Comparison of ENCODE assay signal across 8 cellular contexts in the genomic region with DNA sequence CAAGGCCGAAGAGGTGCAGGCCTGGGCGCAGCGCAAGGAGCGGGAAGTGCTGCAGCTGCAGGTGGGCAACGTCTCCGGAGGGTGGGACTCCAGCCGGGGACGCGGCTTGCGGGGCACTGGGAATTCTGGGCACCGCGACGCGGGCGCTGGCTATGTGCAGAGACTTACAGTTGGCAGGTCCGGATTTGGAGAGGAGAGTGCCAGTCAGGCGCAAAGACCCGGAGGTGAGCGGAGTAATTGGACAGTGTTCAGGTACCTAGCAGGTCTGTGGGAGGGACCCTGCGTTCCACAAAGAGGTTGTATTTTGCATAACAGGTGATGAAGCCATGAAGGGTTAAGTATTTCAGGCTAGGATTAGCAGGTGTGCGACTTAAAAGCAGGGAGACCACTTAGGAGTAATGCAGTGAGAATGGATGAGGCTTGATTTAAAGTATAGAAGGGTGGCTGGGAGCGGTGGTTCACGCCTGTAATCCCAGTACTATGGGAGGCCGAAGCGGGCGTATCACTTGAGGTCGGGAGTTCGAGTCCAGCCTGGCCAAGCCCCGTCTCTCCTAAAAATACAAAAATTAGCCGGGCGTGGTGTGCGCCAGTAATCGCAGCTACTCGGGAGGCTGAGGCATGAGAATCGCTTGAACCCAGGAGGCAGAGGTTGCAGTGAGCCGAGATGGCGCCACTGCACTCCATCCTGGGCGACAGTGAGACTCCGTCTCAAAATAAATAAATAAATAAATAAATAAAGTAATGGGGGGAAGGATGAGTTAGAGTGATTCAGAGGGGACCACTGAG. TPM values are rescaled to one million over a fixed set of nuclear protein-coding genes. Genes with fewer than 3 reads are reported as not detected.
A peak's percentile ranks its signal among the peaks of the same experiment; 100 is the strongest.
DNase-seq lines count a peak whose midpoint lies in the region; ATAC-seq and TF ChIP-seq lines count a peak whose summit lies in the region.

No MANE protein-coding gene starts in this region.

- peaks cover 20% of the 10 kb centered on the region for H3K4me1 ChIP-seq in KMS-11 (ENCODE audit: low read depth, poor library complexity, severe bottlenecking)
- H3K4me1 ChIP-seq in esophagus squamous epithelium, result peaks cover 6 to 39% (median 12%) of the 10 kb centered on the region in 3 donors
- peaks cover 11% of the 10 kb centered on the region for H3K4me1 ChIP-seq in osteoblast (ENCODE audit: insufficient read depth, low read length)

- no peak overlapping the region for H3K27ac ChIP-seq in KMS-11
- peak overlapping the region; percentile 60; the same call in 1 of the 2 replicates for H3K27ac ChIP-seq in SU-DHL-6 (ENCODE audit: low read depth, low read length)
- H3K27ac ChIP-seq in esophagus squamous epithelium, result peak overlapping the region; percentile 83 to 97 (median 92)
- peak overlapping the region; percentile 0 for H3K27ac ChIP-seq in osteoblast (ENCODE audit: low read depth, low read length)

- WGBS in esophagus squamous epithelium, 2 donors, result 31 to 60% methylated on average over 22 to 24 of the region's 39 CpGs

- peak overlapping the region; percentile 57; the same call in 1 of the 2 replicates for H2AFZ ChIP-seq in KMS-11 (ENCODE audit: low read depth)
- H2AFZ ChIP-seq in SU-DHL-6 (ENCODE audit: low read depth, low read length, severe bottlenecking), result peak overlapping the region; percentile 76
- peak overlapping the region; percentile 69 for H2AFZ ChIP-seq in osteoblast (ENCODE audit: low read length)

- H3K36me3 ChIP-seq in KMS-11 (ENCODE audit: insufficient read depth) (no peaks in the 10 kb centered on the region), SU-DHL-6 (ENCODE audit: low read length) (no peaks in the 10 kb centered on the region; the same call in 1 of the 2 replicates), esophagus squamous epithelium (peaks cover 14 to 34% (median 16%) of the 10 kb centered on the region in 3 donors), osteoblast (ENCODE audit: insufficient read depth, low read length) (peaks cover 23% of the 10 kb centered on the region)

- TF ChIP-seq POLR2A in esophagus squamous epithelium (IDR thresholded peaks at IDR 0.05), result no peak

- H4K20me1 ChIP-seq in KMS-11 (ENCODE audit: insufficient read depth) (no peaks in the 10 kb centered on the region), SU-DHL-6 (ENCODE audit: low read depth, low read length) (no peaks in the 10 kb centered on the region), osteoblast (ENCODE audit: insufficient read depth, low read length) (no peaks in the 10 kb centered on the region)

- no peak for ATAC-seq in HG02981 (IDR thresholded peaks at IDR 0.05; ENCODE audit: unreplicated experiment)

- H3K27me3 ChIP-seq in KMS-11 (ENCODE audit: insufficient read depth, low read depth) (no peaks in the 10 kb centered on the region), SU-DHL-6 (ENCODE audit: low read length) (no peaks in the 10 kb centered on the region), esophagus squamous epithelium (no peaks in the 10 kb centered on the region), osteoblast (ENCODE audit: insufficient read depth, low read length) (no peaks in the 10 kb centered on the region)

- H3K9ac ChIP-seq in KMS-11 (peak overlapping the region; percentile 60; the same call in 1 of the 2 replicates), SU-DHL-6 (ENCODE audit: low read length) (peak overlapping the region; percentile 89)

- H3F3A ChIP-seq in SU-DHL-6 (ENCODE audit: insufficient read depth), result 0 out of 2 replicates have a peak, but pooled peaks cover 6% of the 10 kb centered on the region

- H3K4me2 ChIP-seq in KMS-11, result peak overlapping the region; percentile 76
- peak overlapping the region; percentile 77 for H3K4me2 ChIP-seq in SU-DHL-6 (ENCODE audit: low read depth, low read length, poor library complexity, severe bottlenecking)
- H3K4me2 ChIP-seq in osteoblast (ENCODE audit: insufficient read depth, low read length), result peak overlapping the region; percentile 81

- intact Hi-C loops in esophagus squamous epithelium (cut with DNase I), result no loop called here

- H3K4me3 ChIP-seq in KMS-11 (IDR thresholded peaks at IDR 0.05; ENCODE audit: insufficient read depth, low read depth, low read length) (no peak overlapping the region), SU-DHL-6 (ENCODE audit: insufficient read depth, low read length, poor library complexity, severe bottlenecking) (peak overlapping the region; percentile 69), esophagus squamous epithelium (peak overlapping the region; percentile 81 to 99 (median 90)), osteoblast (ENCODE audit: insufficient read depth, low read length) (peak overlapping the region; percentile 94)

- TF ChIP-seq CTCF in KMS-11 (conservative IDR thresholded peaks at IDR 0.05; ENCODE audit: low read depth, low read length) (no peak), SU-DHL-6 (IDR thresholded peaks at IDR 0.05; ENCODE audit: insufficient read depth, low read length, poor library complexity, severe bottlenecking) (no peak), esophagus squamous epithelium (IDR thresholded peaks at IDR 0.05) (no peak), osteoblast (IDR thresholded peaks at IDR 0.05; ENCODE audit: extremely low read depth, low read depth, low read length) (no peak)

- H3K9me3 ChIP-seq in SU-DHL-6 (ENCODE audit: insufficient read depth, low read length), result no peaks in the 10 kb centered on the region
- H3K9me3 ChIP-seq in esophagus squamous epithelium, result no peaks in the 10 kb centered on the region
- H3K9me3 ChIP-seq in osteoblast (ENCODE audit: low read depth, low read length), result no peaks in the 10 kb centered on the region

- H3K79me2 ChIP-seq in KMS-11 (ENCODE audit: insufficient read depth, low read depth), result no peaks in the 10 kb centered on the region
- H3K79me2 ChIP-seq in SU-DHL-6 (ENCODE audit: insufficient read depth, low read length), result peaks cover 9% of the 10 kb centered on the region
- H3K79me2 ChIP-seq in osteoblast (ENCODE audit: insufficient read depth, low read length), result peaks cover 11% of the 10 kb centered on the region

- DNase-seq in ELF-1 (ENCODE audit: low read depth, low spot score) (peak; percentile 53), esophagus squamous epithelium (lab: John Stamatoyannopoulos, UW) (no peak), osteoblast (ENCODE audit: insufficient read length, low spot score, missing footprints) (no peak), H4 (ENCODE audit: low spot score) (no peak), dermis blood vessel endothelial cell (no peak)

- H3K9me2 ChIP-seq in SU-DHL-6 (replicated peaks; ENCODE audit: insufficient read depth, low read length), result no peaks in the 10 kb centered on the region

RNA-seq across cellular contexts. Expression of a gene that starts 1.0 kb away (rescaled TPM):
- total RNA-seq in esophagus squamous epithelium, result 10 to 100 TPM; 39.5 to 60.7 (median 50.9) TPM
- 20.6 and 21.0 TPM in 2 replicates for total RNA-seq in osteoblast
- 78.0 and 80.0 TPM in 2 replicates for total RNA-seq in H4 (2014; rRNA removed; shearing (Covaris generic))
- total RNA-seq in dermis blood vessel endothelial cell, result 34.5 and 37.6 TPM in 2 replicates

RNA-seq across cellular contexts. Expression of a gene that starts 3.4 kb away (rescaled TPM):
- not detected for total RNA-seq in esophagus squamous epithelium
- 0.29 TPM in 1 of 2 replicates, not detected in the other for total RNA-seq in osteoblast
- total RNA-seq in H4 (2014; rRNA removed; shearing (Covaris generic)), result not detected in 2 replicates
- not detected in 2 replicates for total RNA-seq in dermis blood vessel endothelial cell

RNA-seq across cellular contexts. Expression of a gene that starts 24.6 kb away (rescaled TPM):
- total RNA-seq in esophagus squamous epithelium (not detected), osteoblast (not detected in 2 replicates), dermis blood vessel endothelial cell (not detected in 2 replicates)
- not detected in 2 replicates for total RNA-seq in H4 (2014; rRNA removed; shearing (Covaris generic))

RNA-seq across cellular contexts. Expression of a gene that starts 37.7 kb away (rescaled TPM):
- total RNA-seq in esophagus squamous epithelium (not detected), osteoblast (not detected in 2 replicates), dermis blood vessel endothelial cell (not detected in 2 replicates)
- not detected in 2 replicates for total RNA-seq in H4 (2014; rRNA removed; shearing (Covaris generic))
